In the genomic region with DNA sequence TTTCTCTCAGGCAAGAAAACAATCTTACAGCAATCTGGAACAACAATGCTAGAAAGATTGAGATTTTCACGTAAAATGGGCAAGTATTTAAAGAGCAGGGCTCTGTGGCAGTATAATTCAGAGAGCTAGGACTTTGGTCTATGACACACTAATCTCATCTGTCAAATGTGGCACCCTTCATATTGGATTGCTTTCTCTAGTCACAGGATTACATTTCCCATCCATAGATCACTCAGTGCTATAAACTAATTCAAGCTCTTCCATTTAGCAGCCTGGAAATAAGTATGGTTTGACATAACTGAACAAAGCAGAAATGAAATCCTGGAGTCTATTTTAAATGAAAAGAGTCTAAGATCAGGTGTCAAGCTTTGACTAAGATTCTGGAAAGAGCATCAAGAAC, we compare ENCODE assay signal across 35 cellular contexts.
"Had no signal": no experiment of that assay in that cellular context is flagged by ENCODE, and none has a peak within 500 bp of the region (broad histone marks: within the 10 kb centered on the region; RNA-seq: fewer than 3 reads in every experiment).

No MANE protein-coding gene starts in this region.

- H3K4me1 ChIP-seq: adrenal gland, ascending aorta, body of pancreas, breast epithelium had no signal

- H3K27me3 ChIP-seq: adrenal gland, ascending aorta, body of pancreas, brain microvascular endothelial cell, breast epithelium, cardiac muscle cell had no signal

- H3K36me3 ChIP-seq: adrenal gland, ascending aorta, brain microvascular endothelial cell, breast epithelium, cardiac muscle cell had no signal

- ATAC-seq: activated naive CD4-positive, alpha-beta T cell treated with anti-CD3 and anti-CD28 coated beads, Interleukin-2, amount 50 U/mL, for 72 hours; activated naive CD8-positive, alpha-beta T cell treated with anti-CD3 and anti-CD28 coated beads, Interleukin-2, amount 50 U/mL, for 24 hours; activated T-cell treated with anti-CD3 and anti-CD28 coated beads, Interleukin-2, amount 50 U/mL, for 4 hours; activated T-cell treated with anti-CD3 and anti-CD28 coated beads, Interleukin-2, amount 50 U/mL, for 72 hours; activated T-helper 17 cell treated with anti-CD3 and anti-CD28 coated beads, Interleukin-2, amount 50 U/mL, for 72 hours; body of pancreas had no signal

- FAIRE-seq: astrocyte, bronchial epithelial cell had no signal

- H3K9me3 ChIP-seq: adrenal gland, body of pancreas had no signal

- H3K4me3 ChIP-seq: adrenal gland, ascending aorta, body of pancreas, breast epithelium, cardiac muscle cell had no signal

- DNase-seq: activated effector memory CD4-positive, alpha-beta T cell treated with anti-CD3 and anti-CD28 coated beads, Interleukin-2, amount 50 U/mL, for 16 hours; activated effector memory CD4-positive, alpha-beta T cell treated with Interleukin-2 at 50 U/mL for 16 hours; activated gamma-delta T cell; activated gamma-delta T cell treated with Interleukin-2 at 50 U/mL for 16 hours; activated naive CD4-positive, alpha-beta T cell; activated naive CD4-positive, alpha-beta T cell treated with anti-CD3 and anti-CD28 coated beads for 36 hours; activated naive CD4-positive, alpha-beta T cell treated with anti-CD3 and anti-CD28 coated beads, Interleukin-2, amount 10 ng/mL, durations not matched to agents 7 days and 5 days; activated naive CD4-positive, alpha-beta T cell treated with anti-CD3 and anti-CD28 coated beads, Interleukin-2, amount 50 U/mL, for 16 hours; activated naive CD4-positive, alpha-beta T cell treated with Interleukin-2 at 50 U/mL for 16 hours; activated naive CD8-positive, alpha-beta T cell treated with anti-CD3 and anti-CD28 coated beads for 36 hours; activated naive CD8-positive, alpha-beta T cell treated with anti-CD3 and anti-CD28 coated beads, Interleukin-2, amount 10 ng/mL, durations not matched to agents 7 days and 5 days; activated naive CD8-positive, alpha-beta T cell treated with anti-CD3 and anti-CD28 coated beads, Interleukin-2, amount 50 U/mL, for 24 hours; activated T-cell treated with anti-CD3 and anti-CD28 coated beads for 4 hours; activated T-cell treated with anti-CD3 and anti-CD28 coated beads, Interleukin-2, amount 50 U/mL, for 1 hour; activated T-cell treated with anti-CD3 and anti-CD28 coated beads, Interleukin-2, amount 50 U/mL, for 24 hours; activated T-cell treated with anti-CD3 and anti-CD28 coated beads, Interleukin-2, amount 50 U/mL, for 4 hours; activated T-cell treated with anti-CD3 and anti-CD28 coated beads, Interleukin-2, amount 50 U/mL, for 48 hours; activated T-cell treated with anti-CD3 and anti-CD28 coated beads, Interleukin-2, amount 50 U/mL, for 72 hours; adrenal gland; amniotic stem cell; amygdala; anterior cingulate cortex; aorta; body of pancreas; brain microvascular endothelial cell; caudate nucleus; central memory CD4-positive, alpha-beta T cell; cerebellar nuclear complex had no signal

- H3K27ac ChIP-seq: adrenal gland, ascending aorta, body of pancreas, brain microvascular endothelial cell, breast epithelium, cardiac muscle cell had no signal
